In genomic region chr1:89454845-89455521, GRCh38 we compare ENCODE assay signal across 8 cellular contexts.
DNase-seq lines count a peak whose midpoint lies in the region; TF ChIP-seq lines count a peak whose summit lies in the region.

No MANE protein-coding gene starts in this region.

- TF ChIP-seq POLR2A in esophagus muscularis mucosa (IDR thresholded peaks at IDR 0.05; ENCODE audit: low read depth) (no peak), tibial nerve (IDR thresholded peaks at IDR 0.05) (no peak)

- H3K27ac ChIP-seq in HL-60 (replicated peaks): no peak overlapping the region
- no peak overlapping the region for H3K27ac ChIP-seq in esophagus muscularis mucosa (replicated peaks in 1 of 4)
- H3K27ac ChIP-seq in neural cell (ENCODE audit: low read length): no peak overlapping the region
- no peak overlapping the region for H3K27ac ChIP-seq in tibial nerve

- peak; percentile 87 for TF ChIP-seq RAD21 in neural cell (conservative IDR thresholded peaks at IDR 0.05)

- TF ChIP-seq EP300 in esophagus muscularis mucosa (IDR thresholded peaks at IDR 0.05): no peak
- TF ChIP-seq EP300 in neural cell (conservative IDR thresholded peaks at IDR 0.05; ENCODE audit: poor library complexity, severe bottlenecking): no peak
- TF ChIP-seq EP300 in tibial nerve (IDR thresholded peaks at IDR 0.05): no peak

- H3K4me3 ChIP-seq in HL-60 (replicated peaks; ENCODE audit: insufficient read depth, low read length): no peak overlapping the region
- H3K4me3 ChIP-seq in esophagus muscularis mucosa: no peak overlapping the region
- no peak overlapping the region for H3K4me3 ChIP-seq in neural cell (ENCODE audit: low read length)
- H3K4me3 ChIP-seq in tibial nerve: no peak overlapping the region

- H3K36me3 ChIP-seq in esophagus muscularis mucosa (no peaks in the 10 kb centered on the region), neural cell (ENCODE audit: insufficient read depth, low read length) (no peaks in the 10 kb centered on the region), tibial nerve (no peaks in the 10 kb centered on the region)

- no peak overlapping the region for H3K4me2 ChIP-seq in neural cell (ENCODE audit: low read length)

- no peaks in the 10 kb centered on the region for H4K20me1 ChIP-seq in neural cell (ENCODE audit: insufficient read depth)

- DNase-seq in DMS153 treated with DMSO at 0.1 percent for 48 hours (lab: John Stamatoyannopoulos, UW; ENCODE audit: unreplicated experiment) (peak; percentile 53), HL-60 (ENCODE audit: low read depth in 1 of 2, low spot score in 1 of 2) (peak; percentile 12 to 61), NCI-H774 (lab: John Stamatoyannopoulos, UW) (peak; percentile 44), esophagus muscularis mucosa (ENCODE audit: extremely low spot score) (no peak), tibial nerve (ENCODE audit: low spot score in 2 of 2) (peak in 1 of 2 donors; percentile 64), UCSD-AML1 (lab: John Stamatoyannopoulos, UW; ENCODE audit: unreplicated experiment) (no peak)
- DNase-seq in activated CD8-positive, alpha-beta memory T cell treated with anti-CD3 and anti-CD28 coated beads for 24 hours: peak; percentile 68

- 26% methylated on average over 7 of the region's 7 CpGs for WGBS in esophagus muscularis mucosa
- WGBS in tibial nerve, 2 donors: 38 to 39% methylated on average over 7 of the region's 7 CpGs

- H3K79me2 ChIP-seq in neural cell (replicated peaks; ENCODE audit: insufficient read depth, low read length): no peaks in the 10 kb centered on the region

- H3K4me1 ChIP-seq in esophagus muscularis mucosa (no peaks in the 10 kb centered on the region), tibial nerve (no peaks in the 10 kb centered on the region)

- intact Hi-C loops in esophagus muscularis mucosa (cut with DNase I): loop anchor here (2.0 to 10.0 kb wide), 2 partner anchors 370 to 456 kb away; no protein-coding TSS in a partner anchor

- H3K27me3 ChIP-seq in HL-60 (ENCODE audit: insufficient read depth, poor library complexity, severe bottlenecking) (no peaks in the 10 kb centered on the region), esophagus muscularis mucosa (no peaks in the 10 kb centered on the region), neural cell (ENCODE audit: insufficient read depth, low read depth, low read length) (no peaks in the 10 kb centered on the region), tibial nerve (no peaks in the 10 kb centered on the region)

- no peaks in the 10 kb centered on the region for H3K9me2 ChIP-seq in neural cell (ENCODE audit: insufficient read depth, low read length)

- no peaks in the 10 kb centered on the region for H3F3A ChIP-seq in neural cell (ENCODE audit: insufficient read depth, low read length, poor library complexity, severe bottlenecking)

- H3K9ac ChIP-seq in neural cell (ENCODE audit: low read length): peak overlapping the region; percentile 4

- TF ChIP-seq CTCF in HL-60 (IDR thresholded peaks at IDR 0.05; ENCODE audit: insufficient read depth, low read length) (no peak), esophagus muscularis mucosa (IDR thresholded peaks at IDR 0.05) (peak; percentile 59 to 67 (median 62)), neural cell (IDR thresholded peaks at IDR 0.05; ENCODE audit: poor library complexity, severe bottlenecking) (peak; percentile 83), tibial nerve (IDR thresholded peaks at IDR 0.05) (peak; percentile 50 to 74 (median 70))

- no peak overlapping the region for H2AFZ ChIP-seq in neural cell (ENCODE audit: low read depth, low read length)

- H3K9me3 ChIP-seq in esophagus muscularis mucosa (no peaks in the 10 kb centered on the region), neural cell (ENCODE audit: low read length) (no peaks in the 10 kb centered on the region), tibial nerve (no peaks in the 10 kb centered on the region)

TF ChIP-seq in neural cell, 6 proteins besides CTCF, POLR2A, EP300 and RAD21:
- TF ChIP-seq POLR2AphosphoS5 (IDR thresholded peaks at IDR 0.05): no peak
- peak; percentile 88 for TF ChIP-seq SMC3 (conservative IDR thresholded peaks at IDR 0.05; ENCODE audit: poor library complexity)
TF ChIP-seq in neural cell: peak in this region for 1.

Comparison
In these comparisons a context has a peak if more than half of its experiments do, and no peak if none do; other contexts are left out.
1. DNase-seq: peak in DMS153 treated with DMSO at 0.1 percent for 48 hours (single experiment), HL-60 (2 of 2), NCI-H774 (single experiment) and activated CD8-positive, alpha-beta memory T cell treated with anti-CD3 and anti-CD28 coated beads for 24 hours (single experiment); none in esophagus muscularis mucosa (single experiment) and UCSD-AML1 (single experiment).